ENCODE assay signal across 8 cellular contexts in the genomic region with DNA sequence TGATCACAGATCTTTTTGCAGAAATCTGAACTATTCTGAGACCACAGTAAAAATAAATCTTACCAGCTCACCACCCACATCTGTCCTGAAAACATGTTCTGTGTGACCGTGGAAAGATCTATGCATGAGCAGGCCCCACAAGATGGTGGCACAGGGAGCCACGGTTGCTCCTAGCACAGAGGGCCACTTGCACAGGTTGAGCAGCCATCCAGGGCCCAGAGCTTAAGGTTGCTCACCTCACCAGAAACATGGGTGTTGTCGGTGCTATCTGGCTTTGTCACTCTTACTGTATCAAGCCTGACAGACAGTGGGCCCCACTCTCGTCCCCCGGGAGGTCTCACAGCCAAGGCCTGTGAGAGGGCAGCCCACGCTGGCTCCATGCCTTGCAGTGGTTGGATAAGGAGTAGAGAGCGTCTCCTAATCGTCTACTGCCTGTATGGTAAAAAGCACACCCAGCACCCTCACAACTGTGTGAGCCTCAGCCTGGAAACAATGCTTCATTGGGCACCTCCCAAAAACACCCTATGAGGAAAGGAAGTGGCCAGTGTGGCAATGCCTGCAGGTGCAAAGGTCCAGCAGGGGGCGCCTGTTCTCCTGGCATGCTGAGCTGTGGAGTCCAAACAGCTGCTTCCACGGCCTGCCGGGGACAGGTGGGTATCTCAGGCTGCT. TPM values are rescaled to one million over a fixed set of nuclear protein-coding genes. Genes with fewer than 3 reads are reported as not detected.
DNase-seq lines count a peak whose midpoint lies in the region; ATAC-seq and TF ChIP-seq lines count a peak whose summit lies in the region.

No MANE protein-coding gene starts in this region.

- peak; percentile 67 for ATAC-seq in GM19397 (IDR thresholded peaks at IDR 0.05; ENCODE audit: unreplicated experiment)
- no peak for ATAC-seq in HG03565 (IDR thresholded peaks at IDR 0.05; ENCODE audit: unreplicated experiment)

- no peaks in the 10 kb centered on the region for H3K9me3 Mint-ChIP-seq in T-helper 2 cell treated with Interferon-gamma antibody and Interleukin-4, amounts not matched to agents 5 μg/mL and 100 μg/mL, for 36 hours

- H3K4me3 Mint-ChIP-seq in T-helper 2 cell treated with Interferon-gamma antibody and Interleukin-4, amounts not matched to agents 5 μg/mL and 100 μg/mL, for 36 hours, result no peak overlapping the region

- H3K27me3 ChIP-seq in MG63 (no peaks in the 10 kb centered on the region), iPS DF 6.9 (ENCODE audit: control insufficient read depth, insufficient read depth, low read length) (no peaks in the 10 kb centered on the region)

- no peaks in the 10 kb centered on the region for H3K27me3 Mint-ChIP-seq in T-helper 2 cell treated with Interferon-gamma antibody and Interleukin-4, amounts not matched to agents 5 μg/mL and 100 μg/mL, for 36 hours (ENCODE audit: low read depth)

- no peak overlapping the region for H3K27ac ChIP-seq in C4-2B
- H3K27ac ChIP-seq in iPS DF 6.9 (ENCODE audit: low read length), result no peak overlapping the region

- peaks cover 6% of the 10 kb centered on the region for H3K4me1 Mint-ChIP-seq in T-helper 2 cell treated with Interferon-gamma antibody and Interleukin-4, amounts not matched to agents 5 μg/mL and 100 μg/mL, for 36 hours (ENCODE audit: low read depth)

- H3K4me3 ChIP-seq in MG63 (no peak overlapping the region), iPS DF 6.9 (ENCODE audit: low read length) (no peak overlapping the region)

- no peaks in the 10 kb centered on the region; the same call in 1 of the 2 replicates for H3K4me1 ChIP-seq in iPS DF 6.9 (ENCODE audit: control insufficient read depth, insufficient read depth, low read length)

- peak; percentile 96 for TF ChIP-seq CTCF in C4-2B (conservative IDR thresholded peaks at IDR 0.05)

- no CpG with 5 or more reads among the region's 11 CpGs for WGBS in iPS DF 6.9 (ENCODE audit: insufficient coverage, insufficient read length)

- H3K9me3 ChIP-seq in MG63, result no peaks in the 10 kb centered on the region
- H3K9me3 ChIP-seq in iPS DF 6.9 (ENCODE audit: control insufficient read depth, insufficient read depth, low read length), result no peaks in the 10 kb centered on the region

- no peak overlapping the region for H3K27ac Mint-ChIP-seq in T-helper 2 cell treated with Interferon-gamma antibody and Interleukin-4, amounts not matched to agents 5 μg/mL and 100 μg/mL, for 36 hours

- DNase-seq in MG63, result peak; percentile 73
- DNase-seq in T-helper 2 cell treated with Interferon-gamma antibody and Interleukin-4, amounts not matched to agents 5 μg/mL and 100 μg/mL, for 36 hours (ENCODE audit: low spot score), result peak; percentile 71
- peak; percentile 83 for DNase-seq in astrocyte of the hippocampus (ENCODE audit: low read depth, low spot score)
- DNase-seq in iPS DF 6.9 (ENCODE audit: low read depth, low spot score), result peak; percentile 82
- peak; percentile 65 to 76 for DNase-seq in stimulated activated CD4-positive, alpha-beta T cell treated with anti-CD3 and anti-CD28 coated beads, Interleukin-15, amount 100 ng/mL, for 48 hours (ENCODE audit: low read depth in 2 of 2)

- peaks cover 23% of the 10 kb centered on the region for H3K36me3 Mint-ChIP-seq in T-helper 2 cell treated with Interferon-gamma antibody and Interleukin-4, amounts not matched to agents 5 μg/mL and 100 μg/mL, for 36 hours (ENCODE audit: low read depth)

- H3K36me3 ChIP-seq in MG63 (peaks cover 60% of the 10 kb centered on the region), iPS DF 6.9 (ENCODE audit: control insufficient read depth, insufficient read depth, low read length) (peaks cover 25% of the 10 kb centered on the region)

RNA-seq across cellular contexts. Expression of a gene that starts 19.6 kb away (rescaled TPM):
- 220 and 503 TPM in 2 replicates for total RNA-seq in MG63 (2014; rRNA removed; shearing (Covaris generic); ENCODE audit: low replicate concordance)

RNA-seq across cellular contexts. Expression of a gene that starts 49.4 kb away (rescaled TPM):
- 57.7 and 60.0 TPM in 2 replicates for total RNA-seq in MG63 (2014; rRNA removed; shearing (Covaris generic); ENCODE audit: low replicate concordance)
